ENCODE assay signal across 8 cellular contexts in the genomic region with DNA sequence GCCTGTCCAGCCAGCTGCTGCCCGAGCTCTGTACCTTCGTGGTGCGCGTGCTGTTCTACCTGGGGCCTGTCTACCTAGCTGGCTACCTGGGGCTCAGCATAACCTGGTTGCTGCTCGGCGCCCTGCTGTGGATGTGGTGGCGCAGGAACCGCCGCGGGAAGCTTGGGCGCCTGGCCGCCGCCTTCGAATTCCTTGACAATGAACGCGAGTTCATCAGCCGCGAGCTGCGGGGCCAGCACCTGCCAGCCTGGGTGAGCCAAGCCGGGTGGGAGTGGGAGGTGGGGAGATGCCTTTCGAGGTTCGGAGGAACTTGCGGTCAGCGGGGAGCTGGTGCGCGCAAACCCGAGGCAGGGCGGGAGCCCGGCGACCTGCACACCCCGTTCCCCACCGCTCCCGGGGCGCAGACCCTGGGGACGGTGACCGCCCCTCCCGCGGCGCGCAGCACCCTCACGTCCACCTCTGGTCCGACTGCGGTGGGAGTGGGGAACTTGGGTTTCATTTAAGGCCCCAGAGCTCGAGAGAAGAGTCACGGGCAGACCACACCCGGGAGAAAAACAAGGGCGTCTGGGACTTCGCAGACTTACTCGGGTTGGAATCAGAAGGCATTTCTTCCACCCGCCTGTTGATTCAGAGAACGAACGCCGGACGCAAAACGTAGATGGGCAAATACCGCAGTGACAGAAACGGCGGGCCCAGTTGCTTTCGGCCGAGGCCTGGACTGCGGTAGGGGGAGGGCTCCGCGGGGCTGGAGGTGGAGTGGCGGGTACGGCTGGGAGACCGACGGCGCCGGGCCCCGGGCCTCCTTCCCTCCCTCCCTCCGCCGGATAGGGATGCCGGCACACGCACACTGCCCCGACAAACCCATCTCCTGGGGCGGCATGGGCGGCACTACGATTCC. TPM values are rescaled to one million over a fixed set of nuclear protein-coding genes. Genes with fewer than 3 reads are reported as not detected.
A peak's percentile ranks its signal among the peaks of the same experiment; 100 is the strongest.
DNase-seq lines count a peak whose midpoint lies in the region; ATAC-seq and TF ChIP-seq lines count a peak whose summit lies in the region.

No MANE protein-coding gene starts in this region.

- peak overlapping the region in 1 of 2 donors; percentile 24 for H3K4me3 ChIP-seq in CD4-positive, alpha-beta memory T cell (ENCODE audit: low read length in 2 of 2)
- H3K4me3 ChIP-seq in MM.1S (ENCODE audit: low read length) (peak overlapping the region; percentile 14; the same call in 1 of the 2 replicates), mucosa of rectum (ENCODE audit: low read length in 2 of 2) (peak overlapping the region; percentile 54 to 65)

- intact Hi-C loops in CD4-positive, alpha-beta memory T cell (cut with micrococcal nuclease), result no loop called here

- H3K79me2 ChIP-seq in MM.1S (ENCODE audit: low read length), result no peaks in the 10 kb centered on the region

- peaks cover 27 to 49% of the 10 kb centered on the region in 2 donors for H3K27me3 Mint-ChIP-seq in CD4-positive, alpha-beta memory T cell
- peaks cover 57 to 80% of the 10 kb centered on the region in 2 donors for H3K27me3 Mint-ChIP-seq in effector memory CD8-positive, alpha-beta T cell

- POLR2A ChIA-PET in CD4-positive, alpha-beta memory T cell (lab: Charles Lee; ENCODE audit: partially characterized antibody), result no interaction called here

- peaks cover 16% of the 10 kb centered on the region for H3K4me1 ChIP-seq in CD4-positive, alpha-beta memory T cell (ENCODE audit: insufficient read depth, low read length)
- H3K4me1 ChIP-seq in MM.1S (ENCODE audit: low read length) (no peaks in the 10 kb centered on the region), mucosa of rectum (ENCODE audit: control insufficient read depth in 2 of 2, insufficient read depth in 2 of 2, low read length in 2 of 2) (peaks cover 4 to 8% of the 10 kb centered on the region in 2 donors)

- no peak for TF ChIP-seq CTCF in MM.1S (IDR thresholded peaks at IDR 0.05; ENCODE audit: low read length)

- H3K4me1 Mint-ChIP-seq in CD4-positive, alpha-beta memory T cell, result peaks cover 5 to 25% (median 13%) of the 10 kb centered on the region in 4 donors
- peaks cover 5 to 8% of the 10 kb centered on the region in 2 donors for H3K4me1 Mint-ChIP-seq in effector memory CD8-positive, alpha-beta T cell (ENCODE audit: low read depth in 2 of 2)

- CTCF ChIA-PET in CD4-positive, alpha-beta memory T cell (lab: Charles Lee; ENCODE audit: partially characterized antibody), result interaction anchor here (1.6 kb wide), 1 partner anchor 18 kb away, joined by 5 read pairs; no protein-coding TSS in a partner anchor

- DNase-seq in CD4-positive, alpha-beta memory T cell, result no peak
- no peak for DNase-seq in MM.1S
- DNase-seq in effector memory CD8-positive, alpha-beta T cell, result no peak
- DNase-seq in NCI-H345 treated with DMSO at 0.1 percent for 48 hours (lab: John Stamatoyannopoulos, UW; ENCODE audit: unreplicated experiment), result no peak
- DNase-seq in NCI-H2107 treated with DMSO at 0.1 percent for 48 hours (lab: John Stamatoyannopoulos, UW; ENCODE audit: unreplicated experiment), result no peak
- no peak for DNase-seq in activated gamma-delta T cell treated with Interleukin-2 at 50 U/mL for 16 hours
- no peak for DNase-seq in SIG-M5 treated with dmso at 0.1 percent for 504 hours (lab: John Stamatoyannopoulos, UW; ENCODE audit: unreplicated experiment)

- H3K36me3 ChIP-seq in CD4-positive, alpha-beta memory T cell (ENCODE audit: insufficient read depth, low read length), result no peaks in the 10 kb centered on the region
- H3K36me3 ChIP-seq in MM.1S (replicated peaks; ENCODE audit: insufficient read depth, low read length) (no peaks in the 10 kb centered on the region), mucosa of rectum (ENCODE audit: control insufficient read depth in 2 of 2, insufficient read depth in 2 of 2, low read length in 2 of 2) (no peaks in the 10 kb centered on the region)

- peak; percentile 16 for ATAC-seq in effector memory CD8-positive, alpha-beta T cell (replicated peaks)

- H3K9me3 Mint-ChIP-seq in CD4-positive, alpha-beta memory T cell, result no peaks in the 10 kb centered on the region
- H3K9me3 Mint-ChIP-seq in effector memory CD8-positive, alpha-beta T cell, result no peaks in the 10 kb centered on the region

- no peak overlapping the region for H3K27ac ChIP-seq in CD4-positive, alpha-beta memory T cell (ENCODE audit: low read depth, low read length)
- H3K27ac ChIP-seq in MM.1S (ENCODE audit: low read length) (no peak overlapping the region), mucosa of rectum (ENCODE audit: low read depth in 2 of 2, low read length in 2 of 2) (no peak overlapping the region)

- H3K4me2 ChIP-seq in MM.1S (ENCODE audit: low read depth, low read length), result peak overlapping the region; percentile 61

- H3K36me3 Mint-ChIP-seq in CD4-positive, alpha-beta memory T cell, result no peaks in the 10 kb centered on the region
- no peaks in the 10 kb centered on the region for H3K36me3 Mint-ChIP-seq in effector memory CD8-positive, alpha-beta T cell (ENCODE audit: insufficient read depth)

- H2AFZ ChIP-seq in MM.1S (ENCODE audit: low read length), result peak overlapping the region; percentile 1; the same call in 1 of the 2 replicates

- peak overlapping the region in 6 of 8 donors; percentile 36 to 72 (median 68) for H3K4me3 Mint-ChIP-seq in CD4-positive, alpha-beta memory T cell
- H3K4me3 Mint-ChIP-seq in effector memory CD8-positive, alpha-beta T cell, result peak overlapping the region; percentile 70 to 77

- no peaks in the 10 kb centered on the region for H3K9me2 ChIP-seq in MM.1S (replicated peaks; ENCODE audit: insufficient read depth, low read length)

- H3K9me3 ChIP-seq in CD4-positive, alpha-beta memory T cell (ENCODE audit: control insufficient read depth in 1 of 2, low read length in 2 of 2), result no peaks in the 10 kb centered on the region
- H3K9me3 ChIP-seq in MM.1S (replicated peaks; ENCODE audit: insufficient read depth, low read length) (no peaks in the 10 kb centered on the region), mucosa of rectum (ENCODE audit: control insufficient read depth in 2 of 2, low read length in 2 of 2) (no peaks in the 10 kb centered on the region)

- no peaks in the 10 kb centered on the region for H4K20me1 ChIP-seq in MM.1S (ENCODE audit: insufficient read depth, low read length)

- H3K27me3 ChIP-seq in CD4-positive, alpha-beta memory T cell (ENCODE audit: insufficient read depth, low read length), result peaks cover 16% of the 10 kb centered on the region
- peaks cover 6% of the 10 kb centered on the region; the same call in 1 of the 2 replicates for H3K27me3 ChIP-seq in MM.1S (replicated peaks; ENCODE audit: insufficient read depth, low read length)
- peaks cover 14 to 28% of the 10 kb centered on the region in 2 donors for H3K27me3 ChIP-seq in mucosa of rectum (ENCODE audit: control insufficient read depth in 2 of 2, insufficient read depth in 2 of 2, low read length in 2 of 2)

- H3K9ac ChIP-seq in MM.1S (ENCODE audit: low read length) (no peak overlapping the region), mucosa of rectum (ENCODE audit: low read depth in 1 of 2, low read length in 2 of 2) (peak overlapping the region in 1 of 2 donors; percentile 36)

- H3K27ac Mint-ChIP-seq in CD4-positive, alpha-beta memory T cell, result no peak overlapping the region
- H3K27ac Mint-ChIP-seq in effector memory CD8-positive, alpha-beta T cell, result no peak overlapping the region

- H3F3A ChIP-seq in MM.1S (ENCODE audit: insufficient read depth, low read length), result no peaks in the 10 kb centered on the region

RNA-seq across cellular contexts. Expression of a gene that starts 0.7 kb away (rescaled TPM):
- under 1 TPM in 1 of 2 experiments, not detected in 1; 0.11 TPM for total RNA-seq in CD4-positive, alpha-beta memory T cell
- polyA plus RNA-seq in CD4-positive, alpha-beta memory T cell, result not detected
